ENCODE assay signal across 17 cellular contexts in the genomic region with DNA sequence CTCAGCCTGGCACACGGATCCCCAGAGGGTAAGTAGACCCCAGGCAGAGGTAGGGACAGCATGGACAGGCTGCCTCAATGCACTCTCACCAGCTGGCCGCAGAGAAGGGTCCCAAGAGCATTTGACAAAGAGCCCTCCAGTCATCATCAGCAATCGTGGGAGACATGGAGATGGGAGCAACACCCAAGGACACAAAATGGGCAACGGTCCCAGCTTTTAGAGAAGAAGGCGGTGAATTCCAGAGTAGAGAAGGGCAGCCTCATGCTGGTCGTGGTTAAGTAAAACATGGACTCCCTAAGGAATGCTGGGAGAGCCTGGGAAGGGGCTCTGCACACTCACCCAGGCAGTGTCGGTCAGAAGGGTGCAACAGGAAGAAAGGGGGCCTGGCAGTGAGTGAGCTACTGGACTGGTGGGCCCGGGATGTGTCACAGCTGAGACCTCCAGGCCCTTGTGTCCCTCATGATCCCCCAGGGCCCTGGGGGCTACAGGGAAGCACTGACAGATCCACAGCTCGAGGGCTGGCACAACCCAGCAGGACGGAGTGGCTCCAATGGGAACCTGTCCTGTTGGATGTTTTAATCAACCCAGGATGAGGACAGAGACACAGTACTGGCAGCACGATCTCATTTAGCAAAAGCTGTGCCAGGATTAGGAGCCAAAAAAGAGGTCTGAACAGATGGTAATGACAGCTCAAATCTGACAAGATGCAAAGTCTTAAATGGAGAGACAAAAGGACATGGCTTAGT.
DNase-seq lines count a peak whose midpoint lies in the region; ATAC-seq, FAIRE-seq and TF ChIP-seq lines count a peak whose summit lies in the region.
"Had no signal": no experiment of that assay in that cellular context is flagged by ENCODE, and none has a peak within 500 bp of the region (broad histone marks: within the 10 kb centered on the region; RNA-seq: fewer than 3 reads in every experiment).

No MANE protein-coding gene starts in this region.

- no peak overlapping the region for H3K4me3 ChIP-seq in H1 (ENCODE audit: extremely low read depth in 1 of 4, insufficient read depth in 2 of 4, low read depth in 3 of 4, low read length in 4 of 4)
- H3K4me3 ChIP-seq in kidney (ENCODE audit: low read length in 2 of 2) = no peak overlapping the region
- H3K4me3 ChIP-seq: lower lobe of right lung had no signal

- TF ChIP-seq EP300 in H1 (IDR thresholded peaks at IDR 0.05; ENCODE audit: borderline replicate concordance in 1 of 2, low read depth in 2 of 2, low read length in 2 of 2) = no peak

- no peak overlapping the region for H2BK120ac ChIP-seq in H1 (replicated peaks; ENCODE audit: low read depth, low read length)

- TF ChIP-seq RAD21 in H1 (IDR thresholded peaks at IDR 0.05 in 1 of 2, conservative IDR thresholded peaks at IDR 0.05 in 1 of 2; ENCODE audit: low read depth in 2 of 2, low read length in 2 of 2) = no peak

- TF ChIP-seq POLR2A in H1 (IDR thresholded peaks at IDR 0.05; ENCODE audit: control extremely low read depth in 1 of 2, low read depth in 2 of 2, low read length in 2 of 2) = no peak

- no peak overlapping the region for H4K5ac ChIP-seq in H1 (ENCODE audit: insufficient read length, low read depth, low read length)

- H4K91ac ChIP-seq in H1 (replicated peaks; ENCODE audit: insufficient read length, low read length) = no peak overlapping the region

- H3K27ac ChIP-seq in H1 (ENCODE audit: low read depth, low read length) (no peak overlapping the region), kidney (ENCODE audit: low read depth in 2 of 2, low read length in 2 of 2) (no peak overlapping the region), substantia nigra (ENCODE audit: low read depth, low read length, poor library complexity, severe bottlenecking) (peak overlapping the region; percentile 38)
- H3K27ac ChIP-seq: epithelial cell of prostate, lower lobe of right lung had no signal

- no peak overlapping the region for H2AK5ac ChIP-seq in H1 (ENCODE audit: low read depth, low read length)

- H3K79me1 ChIP-seq in H1 (ENCODE audit: low read depth, low read length) = no peaks in the 10 kb centered on the region

- peak overlapping the region; percentile 50; the same call in 1 of the 2 replicates for H2BK12ac ChIP-seq in H1 (ENCODE audit: low read depth, low read length)

- CTCF ChIA-PET in H1 (lab: Charles Lee; ENCODE audit: partially characterized antibody) = interaction anchor here (0.6 to 16.1 kb wide), 11 partner anchors 9 to 113 kb away, joined by 3 to 185 read pairs (median 4); no protein-coding TSS in a partner anchor

- H2AFZ ChIP-seq in H1 (ENCODE audit: low read length) = no peak overlapping the region

- no peak overlapping the region for H3K23ac ChIP-seq in H1 (ENCODE audit: insufficient read length)

- no peak overlapping the region for H2BK20ac ChIP-seq in H1 (ENCODE audit: low read length)

- no peaks in the 10 kb centered on the region for H3K36me3 ChIP-seq in H1 (ENCODE audit: control insufficient read depth in 2 of 4, insufficient read depth in 4 of 4, low read length in 3 of 4)
- no peaks in the 10 kb centered on the region for H3K36me3 ChIP-seq in kidney (ENCODE audit: control insufficient read depth in 1 of 2, insufficient read depth in 2 of 2, low read length in 2 of 2)
- H3K36me3 ChIP-seq: BE2C, lower lobe of right lung had no signal

- no peak for ATAC-seq in HG03097 (IDR thresholded peaks at IDR 0.05; ENCODE audit: low FRiP score, unreplicated experiment)
- no peak for ATAC-seq in HG03442 (IDR thresholded peaks at IDR 0.05; ENCODE audit: unreplicated experiment)
- ATAC-seq in HG03439 (IDR thresholded peaks at IDR 0.05; ENCODE audit: unreplicated experiment) = no peak
- ATAC-seq: activated CD4-positive, alpha-beta T cell treated with anti-CD3 and anti-CD28 coated beads for 36 hours; lower lobe of right lung had no signal

- intact Hi-C loops in kidney (cut with DNase I) = no loop called here

- POLR2A ChIA-PET in H1 (lab: Charles Lee; ENCODE audit: partially characterized antibody) = interaction anchor here (1.0 kb wide), 1 partner anchor 148 kb away, joined by 3 read pairs; no protein-coding TSS in a partner anchor

- H2BK15ac ChIP-seq in H1 (ENCODE audit: low read length) = no peak overlapping the region

- H3K14ac ChIP-seq in H1 (ENCODE audit: insufficient read length) = no peak overlapping the region

- H4K20me1 ChIP-seq in H1 (replicated peaks in 1 of 2; ENCODE audit: control insufficient read depth in 1 of 2, insufficient read depth in 2 of 2, low read length in 2 of 2) = no peaks in the 10 kb centered on the region

- DNase-seq in NCI-H1694 (lab: John Stamatoyannopoulos, UW) = peak; percentile 76
- DNase-seq in H1 (ENCODE audit: low read depth in 1 of 2, low spot score in 2 of 2) = no peak
- DNase-seq in kidney = peak; percentile 63
- peak in 2 of 49 donors; percentile 47 to 69 for DNase-seq in substantia nigra (lab: John Stamatoyannopoulos, UW)
- DNase-seq in OCI-M2 (lab: John Stamatoyannopoulos, UW; ENCODE audit: unreplicated experiment) = no peak
- DNase-seq: activated CD4-positive, alpha-beta T cell treated with anti-CD3 and anti-CD28 coated beads for 36 hours; activated T-cell treated with anti-CD3 and anti-CD28 coated beads for 4 hours; BE2C; HCEC 1CT; KG1; lower lobe of right lung; NCI-H526; small intestine had no signal

- H3K23me2 ChIP-seq in H1 (ENCODE audit: low read depth, low read length) = no peaks in the 10 kb centered on the region

- 84% methylated on average over 11 of the region's 11 CpGs; no CpG with 5 or more reads in 1 of the 2 experiments for WGBS in H1 (ENCODE audit: extremely low coverage in 1 of 2, insufficient coverage in 1 of 2, insufficient read length in 1 of 2, insufficient replicate concordance in 2 of 2, low coverage in 1 of 2, low lambda C conversion rate in 2 of 2, missing lambda C conversion rate in 1 of 2), 2 experiments

- no peak overlapping the region for H3K4me2 ChIP-seq in H1 (ENCODE audit: insufficient read depth in 1 of 2, low read depth in 2 of 2, low read length in 2 of 2)

- TF ChIP-seq CTCF in H1 (IDR thresholded peaks at IDR 0.05; ENCODE audit: control extremely low read depth in 1 of 3, insufficient read depth in 1 of 3, low read depth in 1 of 3, low read length in 3 of 3) (no peak), kidney (IDR thresholded peaks at IDR 0.05; ENCODE audit: borderline replicate concordance, extremely low read depth, insufficient read depth) (no peak)

- H3K4ac ChIP-seq in H1 (replicated peaks; ENCODE audit: insufficient read length, low read depth, low read length) = no peak overlapping the region

- no peak overlapping the region for H4K8ac ChIP-seq in H1 (ENCODE audit: extremely low read depth, insufficient read depth, low read length)

- peak overlapping the region; percentile 48 for H3K18ac ChIP-seq in H1 (ENCODE audit: extremely low read depth, low read length)

- H3K79me2 ChIP-seq in H1 (ENCODE audit: control insufficient read depth in 1 of 2, insufficient read depth in 2 of 2, low read length in 2 of 2) = no peaks in the 10 kb centered on the region

- H3K4me1 ChIP-seq in H1 (replicated peaks in 1 of 4; ENCODE audit: control insufficient read depth in 3 of 4, insufficient read depth in 4 of 4, low read length in 3 of 4) (peaks cover 4 to 30% (median 21%) of the 10 kb centered on the region in 4 experiments), kidney (ENCODE audit: control insufficient read depth in 1 of 2, insufficient read depth in 1 of 2, low read depth in 1 of 2, low read length in 2 of 2) (peaks cover 0 to 11% of the 10 kb centered on the region in 2 donors)

- no peak overlapping the region for H2BK5ac ChIP-seq in H1 (ENCODE audit: low read depth, low read length)

- no peaks in the 10 kb centered on the region for H3K9me3 ChIP-seq in H1 (ENCODE audit: insufficient read depth in 2 of 2, low read depth in 1 of 2, low read length in 1 of 2)
- no peaks in the 10 kb centered on the region for H3K9me3 ChIP-seq in kidney (ENCODE audit: control insufficient read depth in 1 of 2, low read length in 2 of 2)
- H3K9me3 ChIP-seq: BE2C, lower lobe of right lung had no signal

- H3K27me3 ChIP-seq in H1 (replicated peaks in 1 of 4; ENCODE audit: control insufficient read depth in 3 of 4, extremely low read depth in 1 of 4, insufficient read depth in 3 of 4, low read length in 3 of 4) = no peaks in the 10 kb centered on the region
- H3K27me3 ChIP-seq: BE2C had no signal

- H3K9ac ChIP-seq in H1 (replicated peaks in 1 of 4; ENCODE audit: extremely low read depth in 1 of 4, low read depth in 3 of 4, low read length in 3 of 4) (no peak overlapping the region), kidney (ENCODE audit: low read length in 2 of 2) (no peak overlapping the region)

- FAIRE-seq in H1 (lab: Jason Lieb, UNC) (no peak), kidney (lab: Jason Lieb, UNC) (no peak)
- FAIRE-seq: small intestine had no signal

- H3K56ac ChIP-seq in H1 (replicated peaks; ENCODE audit: insufficient read length, low read depth, low read length) = no peak overlapping the region

TF ChIP-seq in H1, 55 proteins besides CTCF, POLR2A, EP300 and RAD21:
- no peak for TF ChIP-seq RFX5 (IDR thresholded peaks at IDR 0.05; ENCODE audit: borderline replicate concordance, low read depth, low read length)
- TF ChIP-seq ZNF274 (IDR thresholded peaks at IDR 0.05; ENCODE audit: borderline replicate concordance, extremely low read depth, low read length) = no peak
- TF ChIP-seq NANOG (IDR thresholded peaks at IDR 0.05; ENCODE audit: insufficient read depth, low read depth, low read length, poor library complexity, severe bottlenecking) = no peak
- no peak for TF ChIP-seq CHD2 (IDR thresholded peaks at IDR 0.05; ENCODE audit: low read length)
- no peak for TF ChIP-seq POLR2AphosphoS5 (IDR thresholded peaks at IDR 0.05; ENCODE audit: low read depth, low read length)
- TF ChIP-seq KDM5A (IDR thresholded peaks at IDR 0.05; ENCODE audit: low read length) = no peak
- no peak for TF ChIP-seq TBP (IDR thresholded peaks at IDR 0.05; ENCODE audit: low read depth, low read length)
- TF ChIP-seq BACH1 (IDR thresholded peaks at IDR 0.05; ENCODE audit: low read length) = no peak
- TF ChIP-seq SP2 (IDR thresholded peaks at IDR 0.05; ENCODE audit: low read length) = no peak
- TF ChIP-seq TCF12 (IDR thresholded peaks at IDR 0.05; ENCODE audit: low read depth, low read length) = no peak
- TF ChIP-seq SIN3A (conservative IDR thresholded peaks at IDR 0.05 in 1 of 2, IDR thresholded peaks at IDR 0.05 in 1 of 2; ENCODE audit: low read depth in 1 of 2, low read length in 2 of 2) = no peak
- TF ChIP-seq SUZ12 (IDR thresholded peaks at IDR 0.05; ENCODE audit: low read length) = no peak

Comparison
In these comparisons a context has a peak if more than half of its experiments do, and no peak if none do; other contexts are left out.
1. DNase-seq: peak in NCI-H1694 (single experiment) and kidney (single experiment); none in H1 (0 of 2) and OCI-M2 (single experiment).